ENCODE assay signal across 1 cellular context in genomic region chr1:2549367-2550011, GRCh38.
TF ChIP-seq lines count a peak whose summit lies in the region.

No MANE protein-coding gene starts in this region.

TF ChIP-seq in K562, 482 proteins besides CTCF, POLR2A, EP300 and RAD21:
- TF ChIP-seq ZNF639 (CRISPR knock-in tag; conservative IDR thresholded peaks at IDR 0.05 in 1 of 2, IDR thresholded peaks at IDR 0.05 in 1 of 2) (0 out of 4 replicates have a peak, but pooled peaks of 1 of the 2 experiments have one; percentile 3), ZBTB9 (CRISPR knock-in tag; IDR thresholded peaks at IDR 0.05) (0 out of 2 replicates have a peak, but pooled peaks have one; percentile 0)
